1 cellular context compared by ENCODE assay signal in genomic region chr17:13539421-13539820, GRCh38.
TF ChIP-seq lines count a peak whose summit lies in the region.

No MANE protein-coding gene starts in this region.

TF ChIP-seq in IMR-90, 13 proteins besides CTCF, POLR2A, EP300 and RAD21:
- TF ChIP-seq CEBPB (IDR thresholded peaks at IDR 0.05; ENCODE audit: low read depth, low read length) (no peak), BHLHE40 (IDR thresholded peaks at IDR 0.05; ENCODE audit: low read depth, low read length) (no peak), USF2 (IDR thresholded peaks at IDR 0.05; ENCODE audit: low read depth, low read length) (no peak)
TF ChIP-seq in IMR-90: peak in this region for 0.
